ENCODE assay signal across 8 cellular contexts in genomic region chr10:117612113-117612512, GRCh38.
"Had no signal": no experiment of that assay in that cellular context is flagged by ENCODE, and none has a peak within 500 bp of the region (broad histone marks: within the 10 kb centered on the region; RNA-seq: fewer than 3 reads in every experiment).

No MANE protein-coding gene starts in this region.

- H3K4me3 ChIP-seq: GM12878 had no signal

- DNase-seq: GDM1, GF-D8 had no signal

- FAIRE-seq: G401.6, GM12878, GM12891, GM12892, GM18507, GM19239 had no signal

- ATAC-seq: GM12878 had no signal
